In the genomic region with DNA sequence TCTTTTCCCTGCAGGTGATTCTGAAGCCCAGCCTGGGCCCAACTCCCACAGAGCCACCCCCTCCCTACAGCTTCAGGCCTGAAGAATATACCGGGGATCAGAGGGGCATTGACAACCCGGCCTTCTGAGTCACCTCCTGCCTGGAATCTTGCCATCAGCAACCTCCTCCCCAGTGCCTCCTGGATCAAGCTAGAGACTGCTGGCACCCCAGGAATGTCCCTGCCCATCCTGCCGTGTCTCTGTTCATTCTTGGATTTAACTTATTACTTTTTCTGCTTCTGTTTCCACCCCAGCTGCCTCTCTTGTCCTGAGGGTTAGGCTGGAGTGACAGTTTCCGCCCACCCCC, we compare ENCODE assay signal across 18 cellular contexts. TPM values are rescaled to one million over a fixed set of nuclear protein-coding genes. Genes with fewer than 3 reads are reported as not detected.
DNase-seq lines count a peak whose midpoint lies in the region; ATAC-seq and TF ChIP-seq lines count a peak whose summit lies in the region.
"Had no signal": no experiment of that assay in that cellular context is flagged by ENCODE, and none has a peak within 500 bp of the region (broad histone marks: within the 10 kb centered on the region; RNA-seq: fewer than 3 reads in every experiment).

No MANE protein-coding gene starts in this region.

- peak overlapping the region; percentile 50 for H3K27ac Mint-ChIP-seq in MCF 10A (ENCODE audit: low read depth, unreplicated experiment)
- H3K27ac Mint-ChIP-seq: natural killer cell had no signal

- no peaks in the 10 kb centered on the region for H3K27me3 Mint-ChIP-seq in MCF 10A (ENCODE audit: insufficient read depth, unreplicated experiment)

- H3K27ac ChIP-seq in breast epithelium (no peak overlapping the region), gastroesophageal sphincter (no peak overlapping the region), suprapubic skin (no peak overlapping the region)
- H3K27ac ChIP-seq: 22Rv1, right lobe of liver had no signal

- peaks cover 36% of the 10 kb centered on the region for H3K4me1 Mint-ChIP-seq in MCF 10A (ENCODE audit: insufficient read depth, unreplicated experiment)
- H3K4me1 Mint-ChIP-seq: natural killer cell had no signal

- intact Hi-C loops in MCF 10A (cut with micrococcal nuclease): no loop called here
- intact Hi-C loops in breast epithelium (cut with DNase I; ENCODE audit: low total_unique reads): no loop called here

- no peaks in the 10 kb centered on the region for H3K27me3 ChIP-seq in breast epithelium
- H3K27me3 ChIP-seq in gastroesophageal sphincter: peaks cover 15% of the 10 kb centered on the region
- peaks cover 5% of the 10 kb centered on the region for H3K27me3 ChIP-seq in suprapubic skin
- H3K27me3 ChIP-seq: right lobe of liver had no signal

- POLR2A ChIA-PET in MCF 10A (lab: Yijun Ruan, JAX): interaction anchor here (0.7 to 1.0 kb wide), 4 partner anchors 9 to 587 kb away, joined by 3 to 5 read pairs (median 3); no protein-coding TSS in a partner anchor

- H3K9me3 ChIP-seq in breast epithelium (no peaks in the 10 kb centered on the region), gastroesophageal sphincter (no peaks in the 10 kb centered on the region), suprapubic skin (no peaks in the 10 kb centered on the region)
- H3K9me3 ChIP-seq: HAP-1, right lobe of liver had no signal

- DNase-seq in MCF 10A (ENCODE audit: unreplicated experiment): peak; percentile 76
- no peak for DNase-seq in breast epithelium (ENCODE audit: low spot score in 2 of 2)
- DNase-seq in suprapubic skin (ENCODE audit: low spot score in 2 of 2): no peak
- no peak for DNase-seq in amygdala (lab: John Stamatoyannopoulos, UW)
- DNase-seq in LoVo (ENCODE audit: low spot score): no peak
- DNase-seq: activated CD4-positive, alpha-beta T cell treated with anti-CD3 and anti-CD28 coated beads for 1 hour; activated T-cell treated with anti-CD3 and anti-CD28 coated beads, Interleukin-2, amount 50 U/mL, for 1 hour; cerebellar nuclear complex; natural killer cell; NCI-H2171; right lobe of liver; stimulated activated naive CD8-positive, alpha-beta T cell treated with anti-CD3 and anti-CD28 coated beads, Interleukin-15, Interleukin-2, amounts not matched to agents 100 U/mL and 50 U/mL, for 24 hours had no signal

- no peak overlapping the region for H3K4me3 ChIP-seq in breast epithelium
- no peak overlapping the region for H3K4me3 ChIP-seq in gastroesophageal sphincter
- H3K4me3 ChIP-seq in suprapubic skin: no peak overlapping the region
- H3K4me3 ChIP-seq: HAP-1, right lobe of liver had no signal

- TF ChIP-seq EP300 in gastroesophageal sphincter (IDR thresholded peaks at IDR 0.05): no peak
- TF ChIP-seq EP300 in suprapubic skin (IDR thresholded peaks at IDR 0.05): no peak

- no peaks in the 10 kb centered on the region for H3K4me1 ChIP-seq in breast epithelium
- peaks cover 0 to 1% (median 0%) of the 10 kb centered on the region in 3 donors for H3K4me1 ChIP-seq in gastroesophageal sphincter
- peaks cover under 1% of the 10 kb centered on the region for H3K4me1 ChIP-seq in suprapubic skin
- H3K4me1 ChIP-seq: HAP-1 had no signal

- CTCF ChIA-PET in MCF 10A (lab: Yijun Ruan, JAX): interaction anchor here (1.0 to 16.5 kb wide), 2 partner anchors 14 to 81 kb away, joined by 3 to 162 read pairs; no protein-coding TSS in a partner anchor

- WGBS in gastroesophageal sphincter (ENCODE audit: low coverage in 1 of 2), 2 donors: 32 to 57% methylated on average over 3 of the region's 4 CpGs
- WGBS in suprapubic skin: 51% methylated on average over 4 of the region's 4 CpGs

- peaks cover 17% of the 10 kb centered on the region for H3K36me3 Mint-ChIP-seq in MCF 10A (ENCODE audit: insufficient read depth, unreplicated experiment)
- H3K36me3 Mint-ChIP-seq: natural killer cell had no signal

- TF ChIP-seq POLR2A in breast epithelium (IDR thresholded peaks at IDR 0.05) (no peak), gastroesophageal sphincter (IDR thresholded peaks at IDR 0.05) (no peak), suprapubic skin (IDR thresholded peaks at IDR 0.05) (no peak)

- H3K36me3 ChIP-seq in breast epithelium (no peaks in the 10 kb centered on the region), gastroesophageal sphincter (no peaks in the 10 kb centered on the region), suprapubic skin (no peaks in the 10 kb centered on the region)
- H3K36me3 ChIP-seq: HAP-1 had no signal

- no peak for TF ChIP-seq CTCF in MCF 10A (IDR thresholded peaks at IDR 0.05; ENCODE audit: unreplicated experiment)
- TF ChIP-seq CTCF in breast epithelium (IDR thresholded peaks at IDR 0.05): no peak
- no peak for TF ChIP-seq CTCF in gastroesophageal sphincter (IDR thresholded peaks at IDR 0.05)
- no peak for TF ChIP-seq CTCF in suprapubic skin (IDR thresholded peaks at IDR 0.05)

- H3K4me3 Mint-ChIP-seq in MCF 10A (ENCODE audit: unreplicated experiment): no peak overlapping the region
- H3K4me3 Mint-ChIP-seq: natural killer cell had no signal

- no peaks in the 10 kb centered on the region for H3K9me3 Mint-ChIP-seq in MCF 10A (ENCODE audit: unreplicated experiment)
- H3K9me3 Mint-ChIP-seq: natural killer cell had no signal

- peak; percentile 89 for ATAC-seq in SK-N-SH treated with all-trans-retinoic acid at 6 μM for 48 hours
- peak; percentile 17 for ATAC-seq in gastroesophageal sphincter
- ATAC-seq in GM21576 (IDR thresholded peaks at IDR 0.05; ENCODE audit: unreplicated experiment): no peak
- ATAC-seq: left ventricle myocardium superior; natural killer cell; right lobe of liver; stimulated activated naive CD8-positive, alpha-beta T cell treated with anti-CD3 and anti-CD28 coated beads, Interleukin-15, Interleukin-2, amounts not matched to agents 100 U/mL and 50 U/mL, for 24 hours had no signal

- BruUV-seq in MCF 10A (replicated peaks; lab: Mats Ljungman, UMichigan): no TSS peak

TF ChIP-seq in SK-N-SH treated with all-trans-retinoic acid at 6 μM for 48 hours, 23 proteins besides CTCF, POLR2A, EP300 and RAD21:
- no peak for TF ChIP-seq TCF4 (CRISPR knock-in tag; IDR thresholded peaks at IDR 0.05; ENCODE audit: borderline replicate concordance)
TF ChIP-seq in SK-N-SH treated with all-trans-retinoic acid at 6 μM for 48 hours: peak in this region for 0.

RNA-seq across cellular contexts. Expression of a gene that starts 4.9 kb away (rescaled TPM):
- total RNA-seq in MCF 10A (2022) (1.1 and 1.5 TPM in 2 replicates), breast epithelium (under 1 TPM in 1 of 3 donors, not detected in 2; 0.33 TPM), gastroesophageal sphincter (under 1 TPM in 1 of 4 donors, not detected in 3; 0.16 TPM), suprapubic skin (1 to 10 TPM in 1 of 4 donors, not detected in 3; 1.3 TPM)
- total RNA-seq: left ventricle myocardium superior, natural killer cell had no signal
